Comparison of ENCODE assay signal across 8 cellular contexts in genomic region chr14:93906341-93907329, GRCh38. TPM values are rescaled to one million over a fixed set of nuclear protein-coding genes. Genes with fewer than 3 reads are reported as not detected.
DNase-seq lines count a peak whose midpoint lies in the region; ATAC-seq and TF ChIP-seq lines count a peak whose summit lies in the region.

No MANE protein-coding gene starts in this region.

- no peak for ATAC-seq in lung (ENCODE audit: insufficient read depth, low FRiP score)

- H3K36me3 ChIP-seq in HAP-1 (replicated peaks) (no peaks in the 10 kb centered on the region), WERI-Rb-1 (no peaks in the 10 kb centered on the region), colonic mucosa (no peaks in the 10 kb centered on the region), lung (ENCODE audit: control insufficient read depth in 2 of 2, insufficient read depth in 2 of 2, low read length in 2 of 2) (no peaks in the 10 kb centered on the region)

- intact Hi-C loops in colonic mucosa (cut with DNase I) = no loop called here

- H3K9me3 ChIP-seq in HAP-1 (no peaks in the 10 kb centered on the region), WERI-Rb-1 (ENCODE audit: severe bottlenecking) (peaks cover 13% of the 10 kb centered on the region), colonic mucosa (no peaks in the 10 kb centered on the region), lung (ENCODE audit: control insufficient read depth in 2 of 2, insufficient read depth in 1 of 2, low read length in 1 of 2) (peaks cover 0 to 8% of the 10 kb centered on the region in 2 donors)

- no peak overlapping the region for H3K9ac ChIP-seq in colonic mucosa (ENCODE audit: low read depth in 2 of 2, low read length in 2 of 2)

- DNase-seq in DMS79 (lab: John Stamatoyannopoulos, UW) (peak; percentile 9), HAP-1 (ENCODE audit: low spot score in 2 of 2) (peak; percentile 70 to 86), NCI-H2107 treated with DMSO at 0.1 percent for 48 hours (lab: John Stamatoyannopoulos, UW; ENCODE audit: unreplicated experiment) (peak; percentile 59), WERI-Rb-1 (peak; percentile 79), colonic mucosa (peak; percentile 69), lung (ENCODE audit: low spot score) (peak; percentile 68), GF-D8 (lab: John Stamatoyannopoulos, UW) (no peak)
- DNase-seq in stimulated activated CD8-positive, alpha-beta memory T cell treated with anti-CD3 and anti-CD28 coated beads, Interleukin-7, amount 100 ng/mL, for 48 hours (ENCODE audit: extremely low read depth in 1 of 2, low read depth in 1 of 2) = peak; percentile 23 to 54

- H3K27me3 ChIP-seq in HAP-1 (ENCODE audit: low read depth) = no peaks in the 10 kb centered on the region
- H3K27me3 ChIP-seq in WERI-Rb-1 (ENCODE audit: insufficient read depth, low read depth, severe bottlenecking) = no peaks in the 10 kb centered on the region
- no peaks in the 10 kb centered on the region for H3K27me3 ChIP-seq in colonic mucosa
- no peaks in the 10 kb centered on the region for H3K27me3 ChIP-seq in lung (ENCODE audit: control insufficient read depth, insufficient read depth)

- peak overlapping the region; percentile 92 for H3K27ac ChIP-seq in WERI-Rb-1
- H3K27ac ChIP-seq in colonic mucosa = no peak overlapping the region
- H3K27ac ChIP-seq in lung (ENCODE audit: low read depth in 1 of 2, low read length in 1 of 2) = no peak overlapping the region

- 46 to 54% methylated on average over 15 of the region's 15 CpGs for WGBS in lung, 2 donors

- H3K4me3 ChIP-seq in HAP-1 = no peak overlapping the region
- H3K4me3 ChIP-seq in WERI-Rb-1 (ENCODE audit: low read depth, low read length) = no peak overlapping the region
- H3K4me3 ChIP-seq in colonic mucosa = no peak overlapping the region
- no peak overlapping the region for H3K4me3 ChIP-seq in lung

- TF ChIP-seq CTCF in WERI-Rb-1 (IDR thresholded peaks at IDR 0.05; ENCODE audit: low read depth, low read length) (peak; percentile 80), colonic mucosa (IDR thresholded peaks at IDR 0.05) (peak; percentile 37), lung (IDR thresholded peaks at IDR 0.05; ENCODE audit: control extremely low read depth, extremely low read depth) (peak; percentile 27)

- in situ Hi-C loops in HAP-1 (cut with MboI; ENCODE audit: low sequenced_read_pairs) = loop anchor here (5.0 kb wide), 1 partner anchor 259 kb away; no protein-coding TSS in a partner anchor

- no peaks in the 10 kb centered on the region for H3K4me1 ChIP-seq in HAP-1
- H3K4me1 ChIP-seq in colonic mucosa = no peaks in the 10 kb centered on the region
- H3K4me1 ChIP-seq in lung (ENCODE audit: control insufficient read depth in 2 of 2, insufficient read depth in 2 of 2, low read length in 2 of 2) = no peaks in the 10 kb centered on the region

RNA-seq across cellular contexts. Expression of gene FAM181A, which starts 20.5 kb away (rescaled TPM):
- total RNA-seq in colonic mucosa = not detected
- total RNA-seq in lung = 1 to 10 TPM; 3.2 to 4.0 TPM
- 1 to 10 TPM; 1.9 to 3.4 TPM for polyA plus RNA-seq in lung

Comparison
In these comparisons a context has a peak if more than half of its experiments do, and no peak if none do; other contexts are left out.
1. CTCF ChIP-seq: peak in every context shown above with its lines; median percentile 80 in WERI-Rb-1; 37 in colonic mucosa; 27 in lung.
2. RNA of gene FAM181A, which starts 20.5 kb away (total RNA-seq): 3.2 to 4.0 TPM in lung; not detected in colonic mucosa; every median in the first group is over 4 times any median in the second.